8 cellular contexts compared by ENCODE assay signal in genomic region chr12:53493610-53494391, GRCh38. TPM values are rescaled to one million over a fixed set of nuclear protein-coding genes. Genes with fewer than 3 reads are reported as not detected.
A peak's percentile ranks its signal among the peaks of the same experiment; 100 is the strongest.
DNase-seq lines count a peak whose midpoint lies in the region; ATAC-seq, FAIRE-seq and TF ChIP-seq lines count a peak whose summit lies in the region.

No MANE protein-coding gene starts in this region.

- H3K27ac Mint-ChIP-seq in T-helper 2 cell treated with Interferon-gamma antibody and Interleukin-4, amounts not matched to agents 5 μg/mL and 100 μg/mL, for 36 hours = peak overlapping the region; percentile 72
- H3K27ac Mint-ChIP-seq in activated T-helper 1 cell treated with anti-CD3 and anti-CD28 coated beads, Interleukin-12 subunit alpha, Interleukin-12 subunit beta, Interleukin-2, Interleukin-4 antibody, amounts not matched to agents 30 ng/mL and 10 ng/mL and 1 ng/mL, durations not matched to agents 14 hours and 24 hours and 36 hours = peak overlapping the region; percentile 41

- DNase-seq in T-helper 2 cell treated with Interferon-gamma antibody and Interleukin-4, amounts not matched to agents 5 μg/mL and 100 μg/mL, for 36 hours (ENCODE audit: low spot score) = no peak
- DNase-seq in T-helper 2 cell (no peak), keratinocyte (ENCODE audit: low read depth, low spot score) (no peak), ureter (ENCODE audit: low spot score) (no peak), posterior cingulate gyrus (no peak)
- DNase-seq in activated T-helper 1 cell treated with anti-CD3 and anti-CD28 coated beads, Interleukin-12 subunit alpha, Interleukin-12 subunit beta, Interleukin-2, Interleukin-4 antibody, amounts not matched to agents 30 ng/mL and 10 ng/mL and 1 ng/mL, durations not matched to agents 14 hours and 24 hours and 36 hours (ENCODE audit: low spot score) = no peak

- H3K27ac ChIP-seq in keratinocyte (ENCODE audit: control insufficient read depth, insufficient read depth, low read length) (peak overlapping the region; percentile 41), stomach smooth muscle (ENCODE audit: low read length) (peak overlapping the region; percentile 80)

- H3K27me3 ChIP-seq in keratinocyte (ENCODE audit: control insufficient read depth, extremely low read depth, insufficient read depth, low read length) (no peaks in the 10 kb centered on the region), stomach smooth muscle (ENCODE audit: control insufficient read depth in 1 of 2, insufficient read depth in 2 of 2, low read length in 2 of 2) (no peaks in the 10 kb centered on the region)

- no peaks in the 10 kb centered on the region for H3K9me1 ChIP-seq in keratinocyte (ENCODE audit: control insufficient read depth, extremely low read depth, insufficient read depth, low read length)

- no peaks in the 10 kb centered on the region for H3K79me2 ChIP-seq in keratinocyte (ENCODE audit: control insufficient read depth, insufficient read depth, low read length)

- no peaks in the 10 kb centered on the region for H3K9me3 Mint-ChIP-seq in T-helper 2 cell treated with Interferon-gamma antibody and Interleukin-4, amounts not matched to agents 5 μg/mL and 100 μg/mL, for 36 hours
- H3K9me3 Mint-ChIP-seq in activated T-helper 1 cell treated with anti-CD3 and anti-CD28 coated beads, Interleukin-12 subunit alpha, Interleukin-12 subunit beta, Interleukin-2, Interleukin-4 antibody, amounts not matched to agents 30 ng/mL and 10 ng/mL and 1 ng/mL, durations not matched to agents 14 hours and 24 hours and 36 hours = no peaks in the 10 kb centered on the region

- no peak for TF ChIP-seq CTCF in keratinocyte (optimal IDR thresholded peaks at IDR 0.05 in 1 of 3, IDR thresholded peaks at IDR 0.05 in 1 of 3, conservative IDR thresholded peaks at IDR 0.05 in 1 of 3; ENCODE audit: extremely low read depth in 1 of 3, insufficient read depth in 2 of 3, low read length in 3 of 3)

- H3K9ac ChIP-seq in keratinocyte (ENCODE audit: control insufficient read depth, extremely low read depth, insufficient read depth, low read length) (peak overlapping the region; percentile 58), stomach smooth muscle (ENCODE audit: low read length in 2 of 2) (peak overlapping the region; percentile 61 to 80)

- H2AFZ ChIP-seq in keratinocyte (ENCODE audit: control insufficient read depth, low read length) = peak overlapping the region; percentile 85

- dilution Hi-C loops in keratinocyte (cut with MboI; ENCODE audit: extremely low pct_ligation_motif_present, low sequenced_read_pairs) = no loop called here

- H3K27me3 Mint-ChIP-seq in T-helper 2 cell treated with Interferon-gamma antibody and Interleukin-4, amounts not matched to agents 5 μg/mL and 100 μg/mL, for 36 hours (ENCODE audit: low read depth) = no peaks in the 10 kb centered on the region
- H3K27me3 Mint-ChIP-seq in activated T-helper 1 cell treated with anti-CD3 and anti-CD28 coated beads, Interleukin-12 subunit alpha, Interleukin-12 subunit beta, Interleukin-2, Interleukin-4 antibody, amounts not matched to agents 30 ng/mL and 10 ng/mL and 1 ng/mL, durations not matched to agents 14 hours and 24 hours and 36 hours (ENCODE audit: insufficient read depth) = no peaks in the 10 kb centered on the region

- H3K9me3 ChIP-seq in keratinocyte (ENCODE audit: control insufficient read depth, low read depth, low read length) (no peaks in the 10 kb centered on the region), stomach smooth muscle (ENCODE audit: control insufficient read depth in 2 of 2, low read length in 2 of 2) (no peaks in the 10 kb centered on the region)

- intact Hi-C loops in activated T-helper 1 cell treated with anti-CD3 and anti-CD28 coated beads, Interleukin-12 subunit alpha, Interleukin-12 subunit beta, Interleukin-2, Interleukin-4 antibody, amounts not matched to agents 30 ng/mL and 10 ng/mL and 1 ng/mL, durations not matched to agents 14 hours and 24 hours and 36 hours (cut with micrococcal nuclease) = loop anchor here (1.0 to 2.0 kb wide), 5 partner anchors 8 to 133 kb away; partner anchors contain the start of genes ATF7, PCBP2, SP1 and TARBP2
- intact Hi-C loops in posterior cingulate gyrus (cut with DNase I) = no loop called here

- no peak for FAIRE-seq in keratinocyte (lab: Jason Lieb, UNC)

- H3K4me3 ChIP-seq in keratinocyte (ENCODE audit: control insufficient read depth in 2 of 3, extremely low read depth in 1 of 3, insufficient read depth in 2 of 3, low read depth in 1 of 3, low read length in 3 of 3) = peak overlapping the region; percentile 30 to 48 (median 46)
- peak overlapping the region; percentile 68 to 77 for H3K4me3 ChIP-seq in stomach smooth muscle (ENCODE audit: low read length in 2 of 2)

- H3K4me2 ChIP-seq in keratinocyte (ENCODE audit: control insufficient read depth, extremely low read depth, insufficient read depth, low read depth, low read length) = peak overlapping the region; percentile 95

- ATAC-seq in GM19324 (IDR thresholded peaks at IDR 0.05; ENCODE audit: low FRiP score, unreplicated experiment) = no peak

- H3K36me3 ChIP-seq in keratinocyte (ENCODE audit: control insufficient read depth in 2 of 2, extremely low read depth in 1 of 2, insufficient read depth in 2 of 2, low read length in 2 of 2) (no peaks in the 10 kb centered on the region), stomach smooth muscle (ENCODE audit: control insufficient read depth in 2 of 2, insufficient read depth in 2 of 2, low read length in 2 of 2) (peaks cover 0 to 2% of the 10 kb centered on the region in 2 donors)

- H3K4me1 ChIP-seq in keratinocyte (ENCODE audit: control insufficient read depth, extremely low read depth, insufficient read depth, low read length) = peaks cover 14% of the 10 kb centered on the region
- H3K4me1 ChIP-seq in stomach smooth muscle (ENCODE audit: control insufficient read depth, insufficient read depth, low read length) = peaks cover 29% of the 10 kb centered on the region

- peak overlapping the region; percentile 88 for H3K4me3 Mint-ChIP-seq in T-helper 2 cell treated with Interferon-gamma antibody and Interleukin-4, amounts not matched to agents 5 μg/mL and 100 μg/mL, for 36 hours
- H3K4me3 Mint-ChIP-seq in activated T-helper 1 cell treated with anti-CD3 and anti-CD28 coated beads, Interleukin-12 subunit alpha, Interleukin-12 subunit beta, Interleukin-2, Interleukin-4 antibody, amounts not matched to agents 30 ng/mL and 10 ng/mL and 1 ng/mL, durations not matched to agents 14 hours and 24 hours and 36 hours = peak overlapping the region; percentile 86

- peaks cover 6% of the 10 kb centered on the region for H3K36me3 Mint-ChIP-seq in T-helper 2 cell treated with Interferon-gamma antibody and Interleukin-4, amounts not matched to agents 5 μg/mL and 100 μg/mL, for 36 hours (ENCODE audit: low read depth)
- peaks cover 8% of the 10 kb centered on the region for H3K36me3 Mint-ChIP-seq in activated T-helper 1 cell treated with anti-CD3 and anti-CD28 coated beads, Interleukin-12 subunit alpha, Interleukin-12 subunit beta, Interleukin-2, Interleukin-4 antibody, amounts not matched to agents 30 ng/mL and 10 ng/mL and 1 ng/mL, durations not matched to agents 14 hours and 24 hours and 36 hours (ENCODE audit: low read depth)

- H4K20me1 ChIP-seq in keratinocyte (ENCODE audit: control insufficient read depth, extremely low read depth, insufficient read depth, low read length) = no peaks in the 10 kb centered on the region

- peaks cover 34% of the 10 kb centered on the region for H3K4me1 Mint-ChIP-seq in T-helper 2 cell treated with Interferon-gamma antibody and Interleukin-4, amounts not matched to agents 5 μg/mL and 100 μg/mL, for 36 hours (ENCODE audit: low read depth)
- peaks cover 44% of the 10 kb centered on the region for H3K4me1 Mint-ChIP-seq in activated T-helper 1 cell treated with anti-CD3 and anti-CD28 coated beads, Interleukin-12 subunit alpha, Interleukin-12 subunit beta, Interleukin-2, Interleukin-4 antibody, amounts not matched to agents 30 ng/mL and 10 ng/mL and 1 ng/mL, durations not matched to agents 14 hours and 24 hours and 36 hours (ENCODE audit: low read depth)

RNA-seq across cellular contexts. Expression of gene MAP3K12, which starts 5.5 kb away (rescaled TPM):
- 15.7 and 18.4 TPM in 2 replicates for total RNA-seq in activated T-helper 1 cell treated with anti-CD3 and anti-CD28 coated beads, Interleukin-12 subunit alpha, Interleukin-12 subunit beta, Interleukin-2, Interleukin-4 antibody, amounts not matched to agents 30 ng/mL and 10 ng/mL and 1 ng/mL, durations not matched to agents 14 hours and 24 hours and 36 hours
- polyA plus RNA-seq in keratinocyte = 8.7 to 21.8 TPM (median 13.4 TPM) in 3 replicates
- 5.1 TPM for polyA plus RNA-seq in keratinocyte (2011; ENCODE audit: low read depth)
- polyA plus RNA-seq in keratinocyte (2011; cell fraction: cytosol; rRNA removed) = 4.5 and 5.4 TPM in 2 replicates
- polyA plus RNA-seq in keratinocyte (2011; cell fraction: nucleus; rRNA removed) = 45.3 and 68.1 TPM in 2 replicates
- polyA plus RNA-seq in keratinocyte (2012; ENCODE audit: low replicate concordance) = 5.9 and 7.0 TPM in 2 replicates
- polyA minus RNA-seq in keratinocyte = 10.7 to 16.4 TPM (median 13.3 TPM) in 3 replicates
- 6.3 TPM for polyA minus RNA-seq in keratinocyte (2011; cell fraction: cytosol; rRNA and poly(A)+ RNA removed)
- 8.4 and 13.5 TPM in 2 replicates for polyA minus RNA-seq in keratinocyte (2011; cell fraction: nucleus; rRNA and poly(A)+ RNA removed)
- 19.9 TPM for total RNA-seq in ureter

RNA-seq across cellular contexts. Expression of gene TARBP2, which starts 7.3 kb away (rescaled TPM):
- total RNA-seq in activated T-helper 1 cell treated with anti-CD3 and anti-CD28 coated beads, Interleukin-12 subunit alpha, Interleukin-12 subunit beta, Interleukin-2, Interleukin-4 antibody, amounts not matched to agents 30 ng/mL and 10 ng/mL and 1 ng/mL, durations not matched to agents 14 hours and 24 hours and 36 hours = 47.7 and 48.2 TPM in 2 replicates
- polyA plus RNA-seq in keratinocyte = 21.0 to 30.3 TPM (median 28.4 TPM) in 3 replicates
- polyA plus RNA-seq in keratinocyte (2011; ENCODE audit: low read depth) = 3.2 TPM
- polyA plus RNA-seq in keratinocyte (2011; cell fraction: cytosol; rRNA removed) = 16.6 and 25.3 TPM in 2 replicates
- 51.7 and 52.1 TPM in 2 replicates for polyA plus RNA-seq in keratinocyte (2011; cell fraction: nucleus; rRNA removed)
- polyA plus RNA-seq in keratinocyte (2012; ENCODE audit: low replicate concordance) = 16.9 and 28.4 TPM in 2 replicates
- 19.0 to 24.6 TPM (median 20.8 TPM) in 3 replicates for polyA minus RNA-seq in keratinocyte
- polyA minus RNA-seq in keratinocyte (2011; cell fraction: cytosol; rRNA and poly(A)+ RNA removed) = 24.7 TPM
- polyA minus RNA-seq in keratinocyte (2011; cell fraction: nucleus; rRNA and poly(A)+ RNA removed) = 9.2 and 9.8 TPM in 2 replicates
- total RNA-seq in ureter = 38.3 TPM

RNA-seq across cellular contexts. Expression of gene NPFF, which starts 13.5 kb away (rescaled TPM):
- total RNA-seq in activated T-helper 1 cell treated with anti-CD3 and anti-CD28 coated beads, Interleukin-12 subunit alpha, Interleukin-12 subunit beta, Interleukin-2, Interleukin-4 antibody, amounts not matched to agents 30 ng/mL and 10 ng/mL and 1 ng/mL, durations not matched to agents 14 hours and 24 hours and 36 hours = 0.44 TPM in 1 of 2 replicates, not detected in the other
- not detected in 3 replicates for polyA plus RNA-seq in keratinocyte
- polyA plus RNA-seq in keratinocyte (2011; ENCODE audit: low read depth) = not detected
- not detected in 2 replicates for polyA plus RNA-seq in keratinocyte (2011; cell fraction: cytosol; rRNA removed)
- polyA plus RNA-seq in keratinocyte (2011; cell fraction: nucleus; rRNA removed) = not detected in 2 replicates
- 0.39 TPM in 1 of 2 replicates, not detected in the other for polyA plus RNA-seq in keratinocyte (2012; ENCODE audit: low replicate concordance)
- not detected in 3 replicates for polyA minus RNA-seq in keratinocyte
- polyA minus RNA-seq in keratinocyte (2011; cell fraction: cytosol; rRNA and poly(A)+ RNA removed) = not detected
- polyA minus RNA-seq in keratinocyte (2011; cell fraction: nucleus; rRNA and poly(A)+ RNA removed) = not detected in 2 replicates
- not detected for total RNA-seq in ureter

RNA-seq across cellular contexts. Expression of gene PCBP2, which starts 41.9 kb away (rescaled TPM):
- total RNA-seq in activated T-helper 1 cell treated with anti-CD3 and anti-CD28 coated beads, Interleukin-12 subunit alpha, Interleukin-12 subunit beta, Interleukin-2, Interleukin-4 antibody, amounts not matched to agents 30 ng/mL and 10 ng/mL and 1 ng/mL, durations not matched to agents 14 hours and 24 hours and 36 hours = 865 and 896 TPM in 2 replicates
- polyA plus RNA-seq in keratinocyte = 179 to 329 TPM (median 238 TPM) in 3 replicates
- polyA plus RNA-seq in keratinocyte (2011; ENCODE audit: low read depth) = 416 TPM
- 288 and 302 TPM in 2 replicates for polyA plus RNA-seq in keratinocyte (2011; cell fraction: cytosol; rRNA removed)
- polyA plus RNA-seq in keratinocyte (2011; cell fraction: nucleus; rRNA removed) = 296 and 334 TPM in 2 replicates
- 433 and 498 TPM in 2 replicates for polyA plus RNA-seq in keratinocyte (2012; ENCODE audit: low replicate concordance)
- polyA minus RNA-seq in keratinocyte = 381 to 766 TPM (median 570 TPM) in 3 replicates
- 308 TPM for polyA minus RNA-seq in keratinocyte (2011; cell fraction: cytosol; rRNA and poly(A)+ RNA removed)
- polyA minus RNA-seq in keratinocyte (2011; cell fraction: nucleus; rRNA and poly(A)+ RNA removed) = 104 and 166 TPM in 2 replicates
- total RNA-seq in ureter = 675 TPM

RNA-seq across cellular contexts. Expression of gene PRR13, which starts 52.3 kb away (rescaled TPM):
- 206 and 219 TPM in 2 replicates for total RNA-seq in activated T-helper 1 cell treated with anti-CD3 and anti-CD28 coated beads, Interleukin-12 subunit alpha, Interleukin-12 subunit beta, Interleukin-2, Interleukin-4 antibody, amounts not matched to agents 30 ng/mL and 10 ng/mL and 1 ng/mL, durations not matched to agents 14 hours and 24 hours and 36 hours
- polyA plus RNA-seq in keratinocyte = 81.1 to 128 TPM (median 104 TPM) in 3 replicates
- 69.6 TPM for polyA plus RNA-seq in keratinocyte (2011; ENCODE audit: low read depth)
- polyA plus RNA-seq in keratinocyte (2011; cell fraction: cytosol; rRNA removed) = 152 and 166 TPM in 2 replicates
- 67.9 and 77.8 TPM in 2 replicates for polyA plus RNA-seq in keratinocyte (2011; cell fraction: nucleus; rRNA removed)
- polyA plus RNA-seq in keratinocyte (2012; ENCODE audit: low replicate concordance) = 120 and 191 TPM in 2 replicates
- polyA minus RNA-seq in keratinocyte = 85.6 to 98.3 TPM (median 88.7 TPM) in 3 replicates
- polyA minus RNA-seq in keratinocyte (2011; cell fraction: cytosol; rRNA and poly(A)+ RNA removed) = 62.2 TPM
- polyA minus RNA-seq in keratinocyte (2011; cell fraction: nucleus; rRNA and poly(A)+ RNA removed) = 10.1 and 18.5 TPM in 2 replicates
- 210 TPM for total RNA-seq in ureter
